Comparison of ENCODE assay signal across 15 cellular contexts in genomic region chr6:28502709-28503305, GRCh38. TPM values are rescaled to one million over a fixed set of nuclear protein-coding genes. Genes with fewer than 3 reads are reported as not detected.
"Had no signal": no experiment of that assay in that cellular context is flagged by ENCODE, and none has a peak within 500 bp of the region (broad histone marks: within the 10 kb centered on the region; RNA-seq: fewer than 3 reads in every experiment).

No MANE protein-coding gene starts in this region.

RNA-seq across cellular contexts. Expression of gene GPX6, which starts 12.8 kb away (rescaled TPM):
- total RNA-seq: stomach, subcutaneous adipose tissue, suprapubic skin, temporal lobe, thoracic aorta, thyroid gland, tibial nerve, transverse colon, upper lobe of left lung, upper lobe of right lung, ureter, urinary bladder, uterus, vagina had no signal
- polyA plus RNA-seq: stomach, thymus, urinary bladder had no signal

RNA-seq across cellular contexts. Expression of gene GPX5, which starts 22.9 kb away (rescaled TPM):
- total RNA-seq: stomach, subcutaneous adipose tissue, suprapubic skin, temporal lobe, thoracic aorta, thyroid gland, tibial nerve, transverse colon, upper lobe of left lung, upper lobe of right lung, ureter, urinary bladder, uterus, vagina had no signal
- polyA plus RNA-seq: stomach, urinary bladder had no signal
